Comparison of ENCODE assay signal across 21 cellular contexts in genomic region chr7:137741443-137741842, GRCh38.
"Had no signal": no experiment of that assay in that cellular context is flagged by ENCODE, and none has a peak within 500 bp of the region (broad histone marks: within the 10 kb centered on the region; RNA-seq: fewer than 3 reads in every experiment).

No MANE protein-coding gene starts in this region.

- H3K36me3 ChIP-seq: Peyer's patch, SJSA1 had no signal

- H3K27ac ChIP-seq: PC-9, Peyer's patch, SJSA1, SK-N-MC had no signal

- H3K4me2 ChIP-seq: PC-9 had no signal

- DNase-seq: KBM-7, NCI-H1092, NCI-H1105 treated with DMSO at 0.1 percent for 48 hours, NCI-H1417 treated with DMSO at 0.1 percent for 48 hours, NCI-H1694, NCI-H187 treated with DMSO at 0.1 percent for 48 hours, NCI-H2029 treated with DMSO at 0.1 percent for 48 hours, NCI-H2171, NCI-H226, NCI-H446, NCI-H510A, NCI-H524 treated with DMSO at 0.1 percent for 48 hours, NCI-H748 treated with DMSO at 0.1 percent for 48 hours, OCI-M1, PC-9, Peyer's patch, Right ventricle myocardium superior, SIG-M5, T-helper 2 cell had no signal

- H3K4me3 ChIP-seq: PC-9, Peyer's patch, SJSA1, SK-N-MC had no signal

- H3K27me3 ChIP-seq: Peyer's patch had no signal

- H3K9me3 ChIP-seq: Peyer's patch had no signal

- H2AFZ ChIP-seq: PC-9 had no signal

- H3K4me1 ChIP-seq: Peyer's patch, SJSA1 had no signal
